In the genomic region with DNA sequence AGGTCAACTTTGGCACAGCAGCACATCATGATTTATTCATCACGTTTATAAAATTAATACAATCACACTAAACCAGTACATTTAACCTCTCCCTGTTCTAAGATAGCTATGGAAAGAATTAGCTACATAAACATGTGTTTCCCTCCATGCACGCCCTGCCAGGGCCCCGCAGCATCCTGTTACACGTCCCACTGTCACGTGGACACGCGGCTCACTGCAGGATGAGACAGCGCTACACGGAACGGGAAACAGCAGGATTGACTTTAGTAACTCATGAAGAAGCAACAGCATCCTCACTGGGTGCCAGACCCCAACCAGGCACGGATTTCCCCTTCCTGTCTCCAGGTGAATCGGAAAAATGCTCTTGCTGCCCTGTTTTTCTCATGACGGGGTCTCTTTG, we compare ENCODE assay signal across 23 cellular contexts. TPM values are rescaled to one million over a fixed set of nuclear protein-coding genes. Genes with fewer than 3 reads are reported as not detected.
"Had no signal": no experiment of that assay in that cellular context is flagged by ENCODE, and none has a peak within 500 bp of the region (broad histone marks: within the 10 kb centered on the region; RNA-seq: fewer than 3 reads in every experiment).

No MANE protein-coding gene starts in this region.

- H3K4me2 ChIP-seq: KMS-11 had no signal

- H3K9ac ChIP-seq: KMS-11 had no signal

- H3K27ac ChIP-seq: KMS-11 had no signal

- H3K4me3 ChIP-seq: K562 had no signal

- ATAC-seq: K562, SK-N-SH treated with all-trans-retinoic acid at 6 μM for 48 hours had no signal

- FAIRE-seq: K562, RCC 7860 had no signal

- DNase-seq: Kasumi-1, MM.1S, NCI-H1092 treated with DMSO at 0.1 percent for 48 hours, NCI-H1436, NCI-H187, NCI-H2029, NCI-H2081 treated with DMSO at 0.1 percent for 48 hours, NCI-H2171, NCI-H226, NCI-H446, NCI-H510A, NCI-H524 treated with DMSO at 0.1 percent for 48 hours, NCI-H69, NCI-H774, RPMI8226, SHP77 had no signal

RNA-seq across cellular contexts. Expression of a gene that starts 30.9 kb away (rescaled TPM):
- total RNA-seq: HT-29, K562, M059J, SK-MEL-5 had no signal
- polyA plus RNA-seq: K562 had no signal
